Comparison of ENCODE assay signal across 1 cellular context in genomic region chr3:167723872-167724271, GRCh38.
A peak's percentile ranks its signal among the peaks of the same experiment; 100 is the strongest.
TF ChIP-seq lines count a peak whose summit lies in the region.

No MANE protein-coding gene starts in this region.

TF ChIP-seq in K562, 482 proteins besides CTCF, POLR2A, EP300 and RAD21 (continued from another document and continues in another):
- TF ChIP-seq AFF4 (CRISPR knock-in tag; IDR thresholded peaks at IDR 0.05) (no peak), CCNT2 (IDR thresholded peaks at IDR 0.05; ENCODE audit: borderline replicate concordance, extremely low read depth, insufficient read length, low read depth, low read length) (peak; percentile 55), CREB3 (tag; conservative IDR thresholded peaks at IDR 0.05; ENCODE audit: low read depth) (no peak), MTA3 (IDR thresholded peaks at IDR 0.05; ENCODE audit: borderline replicate concordance) (no peak), E2F5 (CRISPR knock-in tag; IDR thresholded peaks at IDR 0.05) (no peak), ATF7 (IDR thresholded peaks at IDR 0.05) (0 out of 2 replicates have a peak, but pooled peaks have one; percentile 18), ZNF124 (CRISPR knock-in tag; IDR thresholded peaks at IDR 0.05) (no peak), IRF9 (tag; IDR thresholded peaks at IDR 0.05) (no peak), CXXC5 (CRISPR knock-in tag; IDR thresholded peaks at IDR 0.05) (no peak), ARNT (IDR thresholded peaks at IDR 0.05) (peak in 1 of 2 experiments; percentile 38; a peak in 1 of 4 replicates), MYNN (IDR thresholded peaks at IDR 0.05) (peak; percentile 67; the same call in 1 of the 2 replicates), MYNN (CRISPR knock-in tag; IDR thresholded peaks at IDR 0.05) (no peak), ARID2 (IDR thresholded peaks at IDR 0.05) (no peak), ZBTB17 (CRISPR knock-in tag; IDR thresholded peaks at IDR 0.05) (no peak), RBM25 (IDR thresholded peaks at IDR 0.05; ENCODE audit: low read depth, low read length, severe bottlenecking) (no peak), TAF7 (tag; IDR thresholded peaks at IDR 0.05) (no peak), NR1H2 (CRISPR knock-in tag; IDR thresholded peaks at IDR 0.05) (no peak), CBFB (CRISPR knock-in tag; IDR thresholded peaks at IDR 0.05) (no peak), CHD2 (IDR thresholded peaks at IDR 0.05; ENCODE audit: low read depth, low read length) (no peak), SMARCC2 (IDR thresholded peaks at IDR 0.05; ENCODE audit: low read depth) (peak; percentile 80; the same call in 1 of the 2 replicates), SMC3 (conservative IDR thresholded peaks at IDR 0.05; ENCODE audit: insufficient read depth, low read depth, low read length) (no peak), ZNF280B (CRISPR knock-in tag; IDR thresholded peaks at IDR 0.05) (no peak), ZNF274 (IDR thresholded peaks at IDR 0.05; ENCODE audit: borderline replicate concordance, low read depth, low read length) (no peak), NONO (IDR thresholded peaks at IDR 0.05; ENCODE audit: low read depth in 2 of 2, low read length in 1 of 2) (no peak), KHSRP (IDR thresholded peaks at IDR 0.05) (no peak), DPF2 (IDR thresholded peaks at IDR 0.05) (peak; percentile 93), ZNF134 (CRISPR knock-in tag; conservative IDR thresholded peaks at IDR 0.05) (no peak), ETV1 (tag; conservative IDR thresholded peaks at IDR 0.05; ENCODE audit: low read depth) (peak; percentile 72), FOXK1 (CRISPR knock-in tag; IDR thresholded peaks at IDR 0.05; ENCODE audit: borderline replicate concordance) (no peak), RBM34 (IDR thresholded peaks at IDR 0.05; ENCODE audit: borderline replicate concordance, insufficient read depth, low read length) (no peak), RERE (CRISPR knock-in tag; IDR thresholded peaks at IDR 0.05; ENCODE audit: borderline replicate concordance) (no peak), TEAD2 (tag; IDR thresholded peaks at IDR 0.05) (no peak), ZBTB26 (CRISPR knock-in tag; IDR thresholded peaks at IDR 0.05) (no peak), MTA2 (IDR thresholded peaks at IDR 0.05; ENCODE audit: low read depth) (peak; percentile 77), ZNF75A (CRISPR knock-in tag; IDR thresholded peaks at IDR 0.05) (no peak), ZFX (CRISPR knock-in tag; IDR thresholded peaks at IDR 0.05) (no peak), ZNF518B (CRISPR knock-in tag; IDR thresholded peaks at IDR 0.05) (no peak), ZNF655 (CRISPR knock-in tag; IDR thresholded peaks at IDR 0.05) (no peak), SMARCB1 (IDR thresholded peaks at IDR 0.05; ENCODE audit: insufficient read length, low read depth) (peak; percentile 35), HINFP (tag; conservative IDR thresholded peaks at IDR 0.05; ENCODE audit: low read depth) (no peak), LARP7 (IDR thresholded peaks at IDR 0.05) (no peak), ILF3 (IDR thresholded peaks at IDR 0.05; ENCODE audit: borderline replicate concordance) (peak; percentile 46; the same call in 1 of the 2 replicates), SUPT5H (IDR thresholded peaks at IDR 0.05) (no peak), SOX6 (IDR thresholded peaks at IDR 0.05) (peak; percentile 57)
